ENCODE assay signal across 1 cellular context in the genomic region with DNA sequence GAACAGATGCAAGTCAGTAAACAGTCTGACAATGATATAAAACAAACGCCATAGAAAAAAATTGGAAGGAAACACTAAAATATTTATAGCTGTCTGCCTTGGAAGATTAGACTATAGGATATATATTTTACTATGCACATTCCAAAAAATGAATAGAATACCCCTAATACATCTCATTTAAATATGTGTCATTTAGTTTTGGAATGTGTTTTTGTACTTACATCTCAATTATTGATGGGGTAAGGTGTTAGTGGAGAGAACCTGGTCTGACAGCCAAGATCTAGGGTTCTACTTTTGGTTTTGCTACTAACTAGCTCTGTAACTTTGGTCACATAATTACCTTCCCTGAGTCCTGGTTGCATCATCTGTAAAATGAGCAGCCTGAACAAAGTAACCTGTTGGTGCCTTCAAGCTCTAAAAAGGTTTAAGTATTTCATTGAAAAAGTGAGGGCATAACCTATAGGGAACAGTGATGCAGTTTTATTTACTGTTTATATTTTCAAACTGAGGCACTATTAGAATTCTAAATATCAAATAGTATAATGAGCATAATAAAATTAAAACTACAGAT.
A peak's percentile ranks its signal among the peaks of the same experiment; 100 is the strongest.
TF ChIP-seq lines count a peak whose summit lies in the region.

No MANE protein-coding gene starts in this region.

TF ChIP-seq in HEK293, 187 proteins besides CTCF, POLR2A, EP300 and RAD21 (continued from another document):
- TF ChIP-seq, protein P1, sequence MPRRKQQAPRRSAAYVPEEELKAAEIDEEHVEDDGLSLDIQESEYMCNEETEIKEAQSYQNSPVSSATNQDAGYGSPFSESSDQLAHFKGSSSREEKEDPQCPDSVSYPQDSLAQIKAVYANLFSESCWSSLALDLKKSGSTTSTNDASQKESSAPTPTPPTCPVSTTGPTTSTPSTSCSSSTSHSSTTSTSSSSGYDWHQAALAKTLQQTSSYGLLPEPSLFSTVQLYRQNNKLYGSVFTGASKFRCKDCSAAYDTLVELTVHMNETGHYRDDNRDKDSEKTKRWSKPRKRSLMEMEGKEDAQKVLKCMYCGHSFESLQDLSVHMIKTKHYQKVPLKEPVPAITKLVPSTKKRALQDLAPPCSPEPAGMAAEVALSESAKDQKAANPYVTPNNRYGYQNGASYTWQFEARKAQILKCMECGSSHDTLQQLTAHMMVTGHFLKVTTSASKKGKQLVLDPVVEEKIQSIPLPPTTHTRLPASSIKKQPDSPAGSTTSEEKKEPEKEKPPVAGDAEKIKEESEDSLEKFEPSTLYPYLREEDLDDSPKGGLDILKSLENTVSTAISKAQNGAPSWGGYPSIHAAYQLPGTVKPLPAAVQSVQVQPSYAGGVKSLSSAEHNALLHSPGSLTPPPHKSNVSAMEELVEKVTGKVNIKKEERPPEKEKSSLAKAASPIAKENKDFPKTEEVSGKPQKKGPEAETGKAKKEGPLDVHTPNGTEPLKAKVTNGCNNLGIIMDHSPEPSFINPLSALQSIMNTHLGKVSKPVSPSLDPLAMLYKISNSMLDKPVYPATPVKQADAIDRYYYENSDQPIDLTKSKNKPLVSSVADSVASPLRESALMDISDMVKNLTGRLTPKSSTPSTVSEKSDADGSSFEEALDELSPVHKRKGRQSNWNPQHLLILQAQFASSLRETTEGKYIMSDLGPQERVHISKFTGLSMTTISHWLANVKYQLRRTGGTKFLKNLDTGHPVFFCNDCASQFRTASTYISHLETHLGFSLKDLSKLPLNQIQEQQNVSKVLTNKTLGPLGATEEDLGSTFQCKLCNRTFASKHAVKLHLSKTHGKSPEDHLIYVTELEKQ (tag by site-specific recombination; IDR thresholded peaks at IDR 0.05; ENCODE audit: borderline replicate concordance), result no peak
- TF ChIP-seq ZNF660 (tag by site-specific recombination; IDR thresholded peaks at IDR 0.05) (0 out of 2 replicates have a peak, but pooled peaks have one; percentile 28), ZNF626 (tag by site-specific recombination; IDR thresholded peaks at IDR 0.05) (no peak), ZNF664 (tag by site-specific recombination; IDR thresholded peaks at IDR 0.05) (peak; percentile 96), SCRT2 (tag by site-specific recombination; IDR thresholded peaks at IDR 0.05) (peak; percentile 95), ZNF211 (tag by site-specific recombination; IDR thresholded peaks at IDR 0.05; ENCODE audit: low read depth) (no peak), ZNF354C (tag by site-specific recombination; IDR thresholded peaks at IDR 0.05; ENCODE audit: borderline replicate concordance, low read depth) (no peak), ZNF416 (tag by site-specific recombination; IDR thresholded peaks at IDR 0.05) (no peak), KLF16 (tag by site-specific recombination; IDR thresholded peaks at IDR 0.05) (no peak), ZNF776 (tag by site-specific recombination; IDR thresholded peaks at IDR 0.05; ENCODE audit: borderline replicate concordance) (no peak), SCRT1 (tag by site-specific recombination; IDR thresholded peaks at IDR 0.05; ENCODE audit: borderline replicate concordance) (peak; percentile 64; the same call in 1 of the 2 replicates), ZNF202 (tag by site-specific recombination; IDR thresholded peaks at IDR 0.05; ENCODE audit: borderline replicate concordance) (no peak), ZNF530 (tag by site-specific recombination; IDR thresholded peaks at IDR 0.05; ENCODE audit: low read depth) (no peak)
- TF ChIP-seq, protein P2, sequence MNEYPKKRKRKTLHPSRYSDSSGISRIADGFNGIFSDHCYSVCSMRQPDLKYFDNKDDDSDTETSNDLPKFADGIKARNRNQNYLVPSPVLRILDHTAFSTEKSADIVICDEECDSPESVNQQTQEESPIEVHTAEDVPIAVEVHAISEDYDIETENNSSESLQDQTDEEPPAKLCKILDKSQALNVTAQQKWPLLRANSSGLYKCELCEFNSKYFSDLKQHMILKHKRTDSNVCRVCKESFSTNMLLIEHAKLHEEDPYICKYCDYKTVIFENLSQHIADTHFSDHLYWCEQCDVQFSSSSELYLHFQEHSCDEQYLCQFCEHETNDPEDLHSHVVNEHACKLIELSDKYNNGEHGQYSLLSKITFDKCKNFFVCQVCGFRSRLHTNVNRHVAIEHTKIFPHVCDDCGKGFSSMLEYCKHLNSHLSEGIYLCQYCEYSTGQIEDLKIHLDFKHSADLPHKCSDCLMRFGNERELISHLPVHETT (tag by site-specific recombination; IDR thresholded peaks at IDR 0.05), result no peak
- TF ChIP-seq, protein P3, sequence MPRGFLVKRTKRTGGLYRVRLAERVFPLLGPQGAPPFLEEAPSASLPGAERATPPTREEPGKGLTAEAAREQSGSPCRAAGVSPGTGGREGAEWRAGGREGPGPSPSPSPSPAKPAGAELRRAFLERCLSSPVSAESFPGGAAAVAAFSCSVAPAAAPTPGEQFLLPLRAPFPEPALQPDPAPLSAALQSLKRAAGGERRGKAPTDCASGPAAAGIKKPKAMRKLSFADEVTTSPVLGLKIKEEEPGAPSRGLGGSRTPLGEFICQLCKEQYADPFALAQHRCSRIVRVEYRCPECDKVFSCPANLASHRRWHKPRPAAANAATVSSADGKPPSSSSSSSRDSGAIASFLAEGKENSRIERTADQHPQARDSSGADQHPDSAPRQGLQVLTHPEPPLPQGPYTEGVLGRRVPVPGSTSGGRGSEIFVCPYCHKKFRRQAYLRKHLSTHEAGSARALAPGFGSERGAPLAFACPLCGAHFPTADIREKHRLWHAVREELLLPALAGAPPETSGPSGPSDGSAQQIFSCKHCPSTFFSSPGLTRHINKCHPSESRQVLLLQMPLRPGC (tag by site-specific recombination; IDR thresholded peaks at IDR 0.05), result no peak
